In genomic region chr15:77870195-77871065, GRCh38 we compare ENCODE assay signal across 8 cellular contexts.
A peak's percentile ranks its signal among the peaks of the same experiment; 100 is the strongest.
DNase-seq lines count a peak whose midpoint lies in the region; ATAC-seq, FAIRE-seq and TF ChIP-seq lines count a peak whose summit lies in the region.

No MANE protein-coding gene starts in this region.

- H3K14ac ChIP-seq in H1 (ENCODE audit: insufficient read length): no peak overlapping the region

- DNase-seq in AG08396 (ENCODE audit: low spot score) (peak; percentile 78), GM12891 (ENCODE audit: insufficient read length, low spot score) (peak; percentile 70), NB4 (ENCODE audit: low read depth) (peak; percentile 73), WTC11 (ENCODE audit: low spot score) (peak; percentile 92), H1 (ENCODE audit: low read depth in 1 of 2, low spot score in 2 of 2) (peak; percentile 39 to 95), memory B cell (ENCODE audit: low spot score in 2 of 2) (peak; percentile 36 to 48), amniotic stem cell (lab: John Stamatoyannopoulos, UW) (no peak)
- DNase-seq in stimulated activated naive CD8-positive, alpha-beta T cell treated with anti-CD3 and anti-CD28 coated beads, Interleukin-15, amount 100 ng/mL, for 72 hours: peak; percentile 43 to 44

- no peak overlapping the region for H3K56ac ChIP-seq in H1 (replicated peaks; ENCODE audit: insufficient read length, low read depth, low read length)

- H3K18ac ChIP-seq in H1 (ENCODE audit: extremely low read depth, low read length): no peak overlapping the region; the same call in 1 of the 2 replicates

- H3K27ac ChIP-seq in H1 (ENCODE audit: low read depth, low read length): no peak overlapping the region

- H3K4me3 Mint-ChIP-seq in WTC11 (no peak overlapping the region), memory B cell (no peak overlapping the region)
- no peak overlapping the region for H3K4me3 Mint-ChIP-seq in stimulated activated naive CD8-positive, alpha-beta T cell treated with anti-CD3 and anti-CD28 coated beads, Interleukin-15, amount 100 ng/mL, for 72 hours

- H2BK12ac ChIP-seq in H1 (ENCODE audit: low read depth, low read length): peak overlapping the region; percentile 50; the same call in 1 of the 2 replicates

- peak; percentile 96 for FAIRE-seq in GM12891 (lab: Jason Lieb, UNC)
- peak; percentile 98 for FAIRE-seq in H1 (lab: Jason Lieb, UNC)

- H2BK15ac ChIP-seq in H1 (ENCODE audit: low read length): no peak overlapping the region; the same call in 1 of the 2 replicates

- H2BK5ac ChIP-seq in H1 (ENCODE audit: low read depth, low read length): no peak overlapping the region

- CTCF ChIA-PET in WTC11 (lab: Charles Lee): interaction anchor here (0.6 to 1.3 kb wide), 35 partner anchors 8 to 327 kb away, joined by 3 to 24 read pairs (median 5); no protein-coding TSS in a partner anchor
- CTCF ChIA-PET in H1 (lab: Charles Lee; ENCODE audit: partially characterized antibody): interaction anchor here (0.7 to 1.5 kb wide), 24 partner anchors 9 to 836 kb away, joined by 3 to 12 read pairs (median 4); no protein-coding TSS in a partner anchor

- H4K8ac ChIP-seq in H1 (ENCODE audit: extremely low read depth, insufficient read depth, low read length): peak overlapping the region; percentile 47; the same call in 1 of the 2 replicates

- no peak overlapping the region for H2AK5ac ChIP-seq in H1 (ENCODE audit: low read depth, low read length)

- ATAC-seq in WTC11 (peak; percentile 78), memory B cell (ENCODE audit: low read depth) (peak; percentile 44)
- peak; percentile 33 for ATAC-seq in stimulated activated naive CD8-positive, alpha-beta T cell treated with anti-CD3 and anti-CD28 coated beads, Interleukin-15, amount 100 ng/mL, for 72 hours

- peak; percentile 75 for TF ChIP-seq CTCF in NB4 (IDR thresholded peaks at IDR 0.05; ENCODE audit: low read depth, low read length)
- TF ChIP-seq CTCF in WTC11 (IDR thresholded peaks at IDR 0.05): peak; percentile 90
- TF ChIP-seq CTCF in H1 (IDR thresholded peaks at IDR 0.05; ENCODE audit: control extremely low read depth in 1 of 3, insufficient read depth in 1 of 3, low read depth in 1 of 3, low read length in 3 of 3): peak; percentile 78 to 93 (median 90)

- H3K27me3 Mint-ChIP-seq in WTC11 (ENCODE audit: low read depth) (no peaks in the 10 kb centered on the region; the same call in none of the 2 replicates), memory B cell (peaks cover 8% of the 10 kb centered on the region)
- peaks cover 6% of the 10 kb centered on the region for H3K27me3 Mint-ChIP-seq in stimulated activated naive CD8-positive, alpha-beta T cell treated with anti-CD3 and anti-CD28 coated beads, Interleukin-15, amount 100 ng/mL, for 72 hours

- POLR2A ChIA-PET in WTC11 (lab: Charles Lee): no interaction called here
- POLR2A ChIA-PET in H1 (lab: Charles Lee; ENCODE audit: partially characterized antibody): no interaction called here

- TF ChIP-seq POLR2A in GM12891 (IDR thresholded peaks at IDR 0.05; ENCODE audit: low read depth, low read length): no peak
- no peak for TF ChIP-seq POLR2A in NB4 (IDR thresholded peaks at IDR 0.05; ENCODE audit: extremely low read depth, insufficient read length)
- no peak for TF ChIP-seq POLR2A in H1 (IDR thresholded peaks at IDR 0.05; ENCODE audit: control extremely low read depth in 1 of 2, low read depth in 2 of 2, low read length in 2 of 2)

- no peak overlapping the region for H3K9ac ChIP-seq in H1 (replicated peaks in 1 of 4; ENCODE audit: extremely low read depth in 1 of 4, low read depth in 3 of 4, low read length in 3 of 4)

- no peaks in the 10 kb centered on the region for H4K20me1 ChIP-seq in H1 (replicated peaks in 1 of 2; ENCODE audit: control insufficient read depth in 1 of 2, insufficient read depth in 2 of 2, low read length in 2 of 2)

- no peaks in the 10 kb centered on the region for H3K9me3 ChIP-seq in H1 (ENCODE audit: insufficient read depth in 2 of 2, low read depth in 1 of 2, low read length in 1 of 2)

- H4K91ac ChIP-seq in H1 (replicated peaks; ENCODE audit: insufficient read length, low read length): no peak overlapping the region

- 48% methylated on average over 21 of the region's 21 CpGs; no CpG with 5 or more reads in 1 of the 2 experiments for whole genome bisulfite sequencing in H1 (ENCODE audit: extremely low coverage in 1 of 2, insufficient coverage in 1 of 2, insufficient read length in 1 of 2, insufficient replicate concordance in 2 of 2, low coverage in 1 of 2, low lambda C conversion rate in 2 of 2, missing lambda C conversion rate in 1 of 2), 2 experiments

- no peak overlapping the region for H2BK120ac ChIP-seq in H1 (replicated peaks; ENCODE audit: low read depth, low read length)

- TF ChIP-seq EP300 in H1 (IDR thresholded peaks at IDR 0.05; ENCODE audit: borderline replicate concordance in 1 of 2, low read depth in 2 of 2, low read length in 2 of 2): no peak

- no peak overlapping the region for H3K23ac ChIP-seq in H1 (ENCODE audit: insufficient read length)

- TF ChIP-seq RAD21 in H1 (IDR thresholded peaks at IDR 0.05 in 1 of 2, conservative IDR thresholded peaks at IDR 0.05 in 1 of 2; ENCODE audit: low read depth in 2 of 2, low read length in 2 of 2): peak; percentile 57 to 64

- no peaks in the 10 kb centered on the region for H3K79me1 ChIP-seq in H1 (ENCODE audit: low read depth, low read length)

- no peak overlapping the region for H3K4ac ChIP-seq in H1 (replicated peaks; ENCODE audit: insufficient read length, low read depth, low read length)

- H3K36me3 Mint-ChIP-seq in WTC11: no peaks in the 10 kb centered on the region
- H3K36me3 Mint-ChIP-seq in memory B cell: no peaks in the 10 kb centered on the region

- no peaks in the 10 kb centered on the region for H3K4me1 ChIP-seq in H1 (replicated peaks in 1 of 4; ENCODE audit: control insufficient read depth in 3 of 4, insufficient read depth in 4 of 4, low read length in 3 of 4)

- no peak overlapping the region for H2AFZ ChIP-seq in H1 (ENCODE audit: low read length)

- H3K27me3 ChIP-seq in H1 (replicated peaks in 1 of 4; ENCODE audit: control insufficient read depth in 3 of 4, extremely low read depth in 1 of 4, insufficient read depth in 3 of 4, low read length in 3 of 4): 0 out of 7 replicates have a peak, but pooled peaks cover 0 to 2% (median 0%) of the 10 kb centered on the region in 4 experiments

- H3K4me1 Mint-ChIP-seq in WTC11: peaks cover 4% of the 10 kb centered on the region; the same call in 1 of the 2 replicates
- H3K4me1 Mint-ChIP-seq in memory B cell: peaks cover 2% of the 10 kb centered on the region
- peaks cover 6% of the 10 kb centered on the region for H3K4me1 Mint-ChIP-seq in stimulated activated naive CD8-positive, alpha-beta T cell treated with anti-CD3 and anti-CD28 coated beads, Interleukin-15, amount 100 ng/mL, for 72 hours

- no peaks in the 10 kb centered on the region for H3K23me2 ChIP-seq in H1 (ENCODE audit: low read depth, low read length)

- H2BK20ac ChIP-seq in H1 (ENCODE audit: low read length): no peak overlapping the region

- H3K4me3 ChIP-seq in NB4 (ENCODE audit: low read depth, low read length) (no peak overlapping the region), H1 (ENCODE audit: extremely low read depth in 1 of 4, insufficient read depth in 2 of 4, low read depth in 3 of 4, low read length in 4 of 4) (no peak overlapping the region; a peak in 1 of 8 replicates)

- no peaks in the 10 kb centered on the region for H3K9me3 Mint-ChIP-seq in WTC11
- no peaks in the 10 kb centered on the region for H3K9me3 Mint-ChIP-seq in memory B cell
- H3K9me3 Mint-ChIP-seq in stimulated activated naive CD8-positive, alpha-beta T cell treated with anti-CD3 and anti-CD28 coated beads, Interleukin-15, amount 100 ng/mL, for 72 hours: no peaks in the 10 kb centered on the region

- no peaks in the 10 kb centered on the region for H3K79me2 ChIP-seq in H1 (ENCODE audit: control insufficient read depth in 1 of 2, insufficient read depth in 2 of 2, low read length in 2 of 2)

- H3K27ac Mint-ChIP-seq in WTC11 (no peak overlapping the region), memory B cell (no peak overlapping the region)
- H3K27ac Mint-ChIP-seq in stimulated activated naive CD8-positive, alpha-beta T cell treated with anti-CD3 and anti-CD28 coated beads, Interleukin-15, amount 100 ng/mL, for 72 hours: no peak overlapping the region

- no peak overlapping the region for H4K5ac ChIP-seq in H1 (ENCODE audit: insufficient read length, low read depth, low read length)

- H3K4me2 ChIP-seq in H1 (ENCODE audit: insufficient read depth in 1 of 2, low read depth in 2 of 2, low read length in 2 of 2): no peak overlapping the region

- no peaks in the 10 kb centered on the region for H3K36me3 ChIP-seq in H1 (ENCODE audit: control insufficient read depth in 2 of 4, insufficient read depth in 4 of 4, low read length in 3 of 4)

TF ChIP-seq in GM12891, 5 proteins besides CTCF, POLR2A, EP300 and RAD21:
- TF ChIP-seq SPI1 (IDR thresholded peaks at IDR 0.05; ENCODE audit: low read depth, low read length): no peak
- no peak for TF ChIP-seq POU2F2 (IDR thresholded peaks at IDR 0.05; ENCODE audit: low read depth, low read length)
- no peak for TF ChIP-seq TAF1 (IDR thresholded peaks at IDR 0.05; ENCODE audit: low read depth, low read length)

TF ChIP-seq in WTC11, 78 proteins besides CTCF, POLR2A, EP300 and RAD21 (continues in another document):
- peak; percentile 84 for TF ChIP-seq ZNF121 (CRISPR knock-in tag; IDR thresholded peaks at IDR 0.05)

TF ChIP-seq in H1, 55 proteins besides CTCF, POLR2A, EP300 and RAD21:
- TF ChIP-seq MAX (IDR thresholded peaks at IDR 0.05) (no peak), HDAC2 (IDR thresholded peaks at IDR 0.05; ENCODE audit: borderline replicate concordance in 1 of 2, low read depth in 2 of 2, low read length in 2 of 2) (no peak), EZH2 (IDR thresholded peaks at IDR 0.05; ENCODE audit: low read depth, low read length, severe bottlenecking) (no peak), KDM4A (IDR thresholded peaks at IDR 0.05; ENCODE audit: low read depth, low read length, severe bottlenecking) (no peak), KDM1A (IDR thresholded peaks at IDR 0.05; ENCODE audit: borderline replicate concordance, low read length) (peak; percentile 51; the same call in 1 of the 2 replicates), TEAD4 (IDR thresholded peaks at IDR 0.05; ENCODE audit: low read depth, low read length) (0 out of 2 replicates have a peak, but pooled peaks have one; percentile 7), GTF2F1 (IDR thresholded peaks at IDR 0.05; ENCODE audit: borderline replicate concordance, low read depth, low read length) (no peak)
